ENCODE assay signal across 1 cellular context in genomic region chr11:77400775-77401469, GRCh38.
TF ChIP-seq lines count a peak whose summit lies in the region.

No MANE protein-coding gene starts in this region.

TF ChIP-seq in WTC11, 78 proteins besides CTCF, POLR2A, EP300 and RAD21 (continued from another document):
- TF ChIP-seq ZNF532 (CRISPR knock-in tag; IDR thresholded peaks at IDR 0.05; ENCODE audit: borderline replicate concordance): no peak
- TF ChIP-seq USF1 (CRISPR knock-in tag; IDR thresholded peaks at IDR 0.05): no peak
